In the genomic region with DNA sequence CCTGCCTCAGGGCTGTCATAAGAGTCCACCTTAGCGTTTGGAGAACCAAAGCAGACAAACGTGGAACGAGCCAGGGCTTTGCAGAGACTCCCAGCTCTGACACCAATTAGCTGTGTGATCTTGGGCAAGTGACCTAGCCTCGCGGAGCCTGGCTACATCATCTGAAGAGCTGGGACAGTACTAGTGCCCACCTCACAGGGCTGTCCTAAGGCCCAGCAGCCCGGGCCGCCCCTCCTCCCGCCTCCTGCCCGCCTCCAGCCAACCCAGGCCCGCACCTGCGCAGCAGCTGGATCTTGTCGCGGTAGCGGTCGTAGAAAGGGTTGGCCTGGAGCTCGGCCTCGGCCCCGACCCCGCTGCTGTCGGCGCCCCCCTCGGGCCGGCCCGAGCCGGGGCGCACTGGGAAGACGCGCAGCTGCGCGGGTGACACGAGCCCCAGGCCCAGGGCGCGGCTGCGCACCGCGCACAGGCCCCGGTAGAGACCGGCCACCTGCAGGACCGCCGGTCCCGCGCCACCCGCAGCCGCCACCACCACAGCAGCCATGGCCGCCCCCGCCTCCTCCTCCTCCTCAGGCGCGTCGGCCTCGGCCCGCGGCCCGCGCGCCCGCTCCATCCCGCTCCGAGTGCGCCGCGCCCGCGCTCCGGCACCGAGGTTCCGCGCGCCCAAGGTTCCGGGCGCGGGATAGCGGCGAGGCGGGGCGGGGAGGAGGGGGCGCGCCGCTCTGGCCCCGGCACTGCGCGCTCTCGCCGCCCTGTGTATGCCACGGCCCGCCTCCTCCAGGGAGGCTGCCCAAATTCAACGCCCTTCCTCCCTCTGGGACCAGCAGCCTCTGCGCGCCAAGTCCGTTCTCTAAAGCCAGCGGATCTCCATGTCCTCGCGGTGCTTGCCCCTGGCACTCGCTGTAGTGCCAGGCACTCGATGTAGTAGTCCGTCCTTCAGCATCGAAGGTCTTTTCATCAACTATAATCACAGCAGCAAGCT, we compare ENCODE assay signal across 8 cellular contexts.
DNase-seq lines count a peak whose midpoint lies in the region; ATAC-seq lines count a peak whose summit lies in the region.

A gene with protein sequence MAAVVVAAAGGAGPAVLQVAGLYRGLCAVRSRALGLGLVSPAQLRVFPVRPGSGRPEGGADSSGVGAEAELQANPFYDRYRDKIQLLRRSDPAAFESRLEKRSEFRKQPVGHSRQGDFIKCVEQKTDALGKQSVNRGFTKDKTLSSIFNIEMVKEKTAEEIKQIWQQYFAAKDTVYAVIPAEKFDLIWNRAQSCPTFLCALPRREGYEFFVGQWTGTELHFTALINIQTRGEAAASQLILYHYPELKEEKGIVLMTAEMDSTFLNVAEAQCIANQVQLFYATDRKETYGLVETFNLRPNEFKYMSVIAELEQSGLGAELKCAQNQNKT (minus strand): TSS at position 583 of the 979 bp plus-strand sequence. CDS start 42 bp downstream, at position 541.

- no peaks in the 10 kb centered on the region for H4K20me1 ChIP-seq in BLaER1

- ATAC-seq in HG03457 (IDR thresholded peaks at IDR 0.05; ENCODE audit: unreplicated experiment), result peak; percentile 58

- no peaks in the 10 kb centered on the region for H3K27me3 ChIP-seq in BLaER1

- H3K36me3 ChIP-seq in BLaER1, result peaks cover 28% of the 10 kb centered on the region

- DNase-seq in GM19240 (ENCODE audit: insufficient read length, low spot score) (peak; percentile 59), NOMO-1 treated with dmso at 0.1 percent for 144 hours (lab: John Stamatoyannopoulos, UW; ENCODE audit: unreplicated experiment) (peak; percentile 71), epidermal melanocyte (ENCODE audit: insufficient read length, low spot score) (peak; percentile 56), midbrain (lab: John Stamatoyannopoulos, UW) (peak; percentile 79)
- peak; percentile 5 for DNase-seq in activated CD8-positive, alpha-beta memory T cell treated with anti-CD3 and anti-CD28 coated beads, Interleukin-2, amount 50 U/mL, for 24 hours (ENCODE audit: extremely low read depth)
- peak; percentile 9 to 30 for DNase-seq in stimulated activated CD8-positive, alpha-beta memory T cell treated with anti-CD3 and anti-CD28 coated beads, Interleukin-2, amount 100 ng/mL, for 1 hour (ENCODE audit: low read depth in 2 of 2)

- H3K9ac ChIP-seq in BLaER1, result peak within 1 kb of the TSS; percentile 83

- H3K27ac ChIP-seq in BLaER1, result peak within 1 kb of the TSS; percentile 81

- H3K4me1 ChIP-seq in BLaER1, result peaks cover 14% of the 10 kb centered on the region

- peak within 1 kb of the TSS; percentile 90 for H3K4me2 ChIP-seq in BLaER1

- peak within 1 kb of the TSS; percentile 85 for H3K4me3 ChIP-seq in BLaER1

- no peaks in the 10 kb centered on the region for H3K9me3 ChIP-seq in BLaER1

Comparison
In these comparisons a context has a peak if more than half of its experiments do, and no peak if none do; other contexts are left out.
1. Peak in every context shown above with its lines: DNase-seq, ATAC-seq, H3K4me3 ChIP-seq and H3K27ac ChIP-seq.
2. DNase-seq: peak in every context shown above with its lines; median percentile 79 in midbrain; 71 in NOMO-1 treated with dmso at 0.1 percent for 144 hours; 59 in GM19240; 56 in epidermal melanocyte; 20 in stimulated activated CD8-positive, alpha-beta memory T cell treated with anti-CD3 and anti-CD28 coated beads, Interleukin-2, amount 100 ng/mL, for 1 hour; 5 in activated CD8-positive, alpha-beta memory T cell treated with anti-CD3 and anti-CD28 coated beads, Interleukin-2, amount 50 U/mL, for 24 hours.